8 cellular contexts compared by ENCODE assay signal in genomic region chr20:22312744-22313346, GRCh38.
DNase-seq lines count a peak whose midpoint lies in the region; ATAC-seq, FAIRE-seq and TF ChIP-seq lines count a peak whose summit lies in the region.

No MANE protein-coding gene starts in this region.

- no peaks in the 10 kb centered on the region for H3K4me1 Mint-ChIP-seq in astrocyte (ENCODE audit: low read depth, unreplicated experiment)
- no peaks in the 10 kb centered on the region for H3K4me1 Mint-ChIP-seq in T-cell

- POLR2A ChIA-PET in HepG2 (lab: Yijun Ruan, JAX) (no interaction called here), T-cell (lab: Charles Lee) (no interaction called here)

- H3K9me3 ChIP-seq in DOHH2 (ENCODE audit: control insufficient read depth, insufficient read depth, low read length) (no peaks in the 10 kb centered on the region), astrocyte (ENCODE audit: insufficient read depth, low read depth, low read length) (no peaks in the 10 kb centered on the region), HepG2 (ENCODE audit: low read length) (no peaks in the 10 kb centered on the region)

- under 1% methylated on average over 6 of the region's 6 CpGs for WGBS in HepG2 (ENCODE audit: low lambda C conversion rate)

- H3K9ac ChIP-seq in astrocyte (ENCODE audit: low read length): no peak overlapping the region
- H3K9ac ChIP-seq in HepG2 (ENCODE audit: insufficient read depth, low read depth, low read length): no peak overlapping the region

- BruUV-seq in HepG2 (replicated peaks; lab: Mats Ljungman, UMichigan): no TSS peak

- H3K27me3 ChIP-seq in DOHH2 (ENCODE audit: control insufficient read depth, low read length) (no peaks in the 10 kb centered on the region), astrocyte (ENCODE audit: insufficient read depth, low read length) (no peaks in the 10 kb centered on the region), HepG2 (ENCODE audit: control insufficient read depth in 1 of 2, insufficient read depth in 2 of 2, low read length in 2 of 2) (peaks cover 2 to 14% of the 10 kb centered on the region in 2 experiments; a peak in 2 of 5 replicates)

- H3K27ac Mint-ChIP-seq in astrocyte (ENCODE audit: unreplicated experiment) (no peak overlapping the region), T-cell (no peak overlapping the region)

- intact Hi-C loops in HepG2 (cut with micrococcal nuclease; ENCODE audit: unreplicated experiment): loop anchor here (2.0 to 10.0 kb wide), 3 partner anchors 508 to 672 kb away; no protein-coding TSS in a partner anchor

- TF ChIP-seq RAD21 in HepG2 (CRISPR knock-in tag; IDR thresholded peaks at IDR 0.05): peak; percentile 48

- H3K27me3 Mint-ChIP-seq in astrocyte (ENCODE audit: low read depth, unreplicated experiment): peaks cover 12% of the 10 kb centered on the region
- H3K27me3 Mint-ChIP-seq in T-cell: peaks cover 0 to 4% of the 10 kb centered on the region in 2 donors

- H3K4me3 ChIP-seq in DOHH2 (ENCODE audit: low read length) (no peak overlapping the region), astrocyte (ENCODE audit: insufficient read depth, low read depth, low read length) (no peak overlapping the region), HepG2 (replicated peaks in 1 of 3; ENCODE audit: insufficient read depth in 1 of 3, low read depth in 2 of 3, low read length in 3 of 3) (no peak overlapping the region)

- TF ChIP-seq POLR2A in HepG2 (IDR thresholded peaks at IDR 0.05; ENCODE audit: insufficient read depth in 1 of 2, low read depth in 2 of 2, low read length in 2 of 2): no peak

- H3K4me2 ChIP-seq in DOHH2 (ENCODE audit: low read length): no peak overlapping the region
- H3K4me2 ChIP-seq in astrocyte (ENCODE audit: low read length): no peak overlapping the region
- H3K4me2 ChIP-seq in HepG2 (ENCODE audit: low read depth, low read length): no peak overlapping the region

- H3K9me2 ChIP-seq in DOHH2 (replicated peaks; ENCODE audit: control insufficient read depth, low read length): no peaks in the 10 kb centered on the region

- TF ChIP-seq CTCF in DOHH2 (IDR thresholded peaks at IDR 0.05; ENCODE audit: low read depth, low read length, poor library complexity, severe bottlenecking) (peak; percentile 73), astrocyte (IDR thresholded peaks at IDR 0.05; ENCODE audit: insufficient read depth, low read depth, low read length) (peak; percentile 57), HepG2 (CRISPR knock-in tag; IDR thresholded peaks at IDR 0.05) (peak; percentile 77)

- no peaks in the 10 kb centered on the region for H3F3A ChIP-seq in DOHH2 (ENCODE audit: control insufficient read depth, insufficient read depth)

- H2AFZ ChIP-seq in astrocyte (ENCODE audit: low read depth, low read length) (no peak overlapping the region), HepG2 (ENCODE audit: low read length) (no peak overlapping the region)

- DNase-seq in KBM-7 (peak; percentile 53), astrocyte (ENCODE audit: low read depth) (no peak), HepG2 (ENCODE audit: low spot score) (peak; percentile 53), activated T-cell treated with anti-CD3 and anti-CD28 coated beads for 4 hours (no peak), T-cell (no peak), HCEC 1CT (no peak)

- no peak for TF ChIP-seq EP300 in HepG2 (IDR thresholded peaks at IDR 0.05; ENCODE audit: low read depth in 2 of 2, low read length in 2 of 2)
- no peak for TF ChIP-seq EP300 in HepG2 (CRISPR knock-in tag; IDR thresholded peaks at IDR 0.05; ENCODE audit: borderline replicate concordance)

- FAIRE-seq in astrocyte (lab: Jason Lieb, UNC): peak; percentile 68
- peak; percentile 94 for FAIRE-seq in HepG2 (lab: Jason Lieb, UNC)

- H3K36me3 ChIP-seq in DOHH2 (ENCODE audit: control insufficient read depth, low read length) (no peaks in the 10 kb centered on the region), astrocyte (ENCODE audit: insufficient read depth, low read length) (no peaks in the 10 kb centered on the region), HepG2 (replicated peaks in 1 of 2; ENCODE audit: control insufficient read depth in 1 of 2, insufficient read depth in 2 of 2, low read length in 2 of 2) (no peaks in the 10 kb centered on the region)

- in situ Hi-C loops in KBM-7 (cut with MboI; ENCODE audit: low pct_unique_long_range_greater_than_20kb, low sequenced_read_pairs) (no loop called here), HepG2 (cut with HindIII; ENCODE audit: extremely low pct_ligation_motif_present, low pct_unique_long_range_greater_than_20kb) (no loop called here)

- H3K9me3 Mint-ChIP-seq in astrocyte (ENCODE audit: unreplicated experiment) (no peaks in the 10 kb centered on the region), T-cell (peaks cover 0 to 6% (median 0%) of the 10 kb centered on the region in 3 donors)

- H3K27ac ChIP-seq in DOHH2 (ENCODE audit: low read depth, low read length) (no peak overlapping the region), astrocyte (ENCODE audit: low read depth, low read length) (no peak overlapping the region), HepG2 (ENCODE audit: extremely low read length, insufficient read depth, low read length) (no peak overlapping the region)

- H3K79me2 ChIP-seq in DOHH2 (ENCODE audit: control insufficient read depth, low read length) (no peaks in the 10 kb centered on the region), astrocyte (ENCODE audit: insufficient read depth, low read length) (no peaks in the 10 kb centered on the region), HepG2 (ENCODE audit: insufficient read depth, low read length) (no peaks in the 10 kb centered on the region)

- ATAC-seq in HepG2 (peak; percentile 41; the same call in 2 of the 3 replicates), GM18867 (IDR thresholded peaks at IDR 0.05; ENCODE audit: unreplicated experiment) (no peak), T-cell (replicated peaks in 1 of 4) (no peak)

- H3K4me1 ChIP-seq in DOHH2 (ENCODE audit: control insufficient read depth, low read length) (no peaks in the 10 kb centered on the region), astrocyte (ENCODE audit: insufficient read depth, low read length) (no peaks in the 10 kb centered on the region), HepG2 (ENCODE audit: insufficient read depth, low read length) (no peaks in the 10 kb centered on the region)

- H3K4me3 Mint-ChIP-seq in astrocyte (ENCODE audit: unreplicated experiment): no peak overlapping the region
- H3K4me3 Mint-ChIP-seq in T-cell: no peak overlapping the region

- H3K36me3 Mint-ChIP-seq in astrocyte (ENCODE audit: low read depth, unreplicated experiment): no peaks in the 10 kb centered on the region
- H3K36me3 Mint-ChIP-seq in T-cell: no peaks in the 10 kb centered on the region

- no peaks in the 10 kb centered on the region for H4K20me1 ChIP-seq in DOHH2 (ENCODE audit: control insufficient read depth, insufficient read depth, low read depth, low read length)
- H4K20me1 ChIP-seq in astrocyte (ENCODE audit: insufficient read depth, low read length): no peaks in the 10 kb centered on the region
- no peaks in the 10 kb centered on the region for H4K20me1 ChIP-seq in HepG2 (ENCODE audit: insufficient read depth, low read length)

- CTCF ChIA-PET in HepG2 (lab: Yijun Ruan, JAX; ENCODE audit: low intra/inter-chr PET ratio, low total read pairs): interaction anchor here (0.7 to 1.6 kb wide), 4 partner anchors 132 to 593 kb away, joined by 3 to 13 read pairs (median 4); no protein-coding TSS in a partner anchor
- CTCF ChIA-PET in T-cell (lab: Charles Lee): interaction anchor here in 1 of 2 donors (0.6 kb wide), 2 partner anchors 476 to 1452 kb away, joined by 3 to 13 read pairs; no protein-coding TSS in a partner anchor

TF ChIP-seq in HepG2, 621 proteins besides CTCF, POLR2A, EP300 and RAD21 (continues in another document):
- TF ChIP-seq RAD51 (IDR thresholded peaks at IDR 0.05; ENCODE audit: borderline replicate concordance) (no peak), ETV5 (CRISPR knock-in tag; IDR thresholded peaks at IDR 0.05; ENCODE audit: borderline replicate concordance) (no peak), ZFP36 (IDR thresholded peaks at IDR 0.05; ENCODE audit: borderline replicate concordance, low read depth, low read length, partially characterized antibody) (peak; percentile 31), MAFF (IDR thresholded peaks at IDR 0.05; ENCODE audit: low read depth, low read length) (peak; percentile 97), ZNF256 (CRISPR knock-in tag; conservative IDR thresholded peaks at IDR 0.05) (no peak), CBX2 (IDR thresholded peaks at IDR 0.05; ENCODE audit: low read depth, low read length) (0 out of 2 replicates have a peak, but pooled peaks have one; percentile 44), CBX2 (CRISPR knock-in tag; IDR thresholded peaks at IDR 0.05; ENCODE audit: low read depth) (no peak), ZFP41 (CRISPR knock-in tag; IDR thresholded peaks at IDR 0.05; ENCODE audit: borderline replicate concordance) (no peak), STAG1 (CRISPR knock-in tag; IDR thresholded peaks at IDR 0.05) (peak; percentile 83), ZSCAN29 (CRISPR knock-in tag; conservative IDR thresholded peaks at IDR 0.05) (0 out of 2 replicates have a peak, but pooled peaks have one; percentile 32), ZSCAN22 (CRISPR knock-in tag; IDR thresholded peaks at IDR 0.05) (no peak), NAIF1 (CRISPR knock-in tag; IDR thresholded peaks at IDR 0.05; ENCODE audit: borderline replicate concordance) (no peak), NFE2L1 (CRISPR knock-in tag; IDR thresholded peaks at IDR 0.05; ENCODE audit: borderline replicate concordance) (no peak), ZNF724P (CRISPR knock-in tag; IDR thresholded peaks at IDR 0.05; ENCODE audit: borderline replicate concordance) (no peak), ELF3 (CRISPR knock-in tag; IDR thresholded peaks at IDR 0.05) (0 out of 2 replicates have a peak, but pooled peaks have one; percentile 13), FIP1L1 (IDR thresholded peaks at IDR 0.05; ENCODE audit: borderline replicate concordance, insufficient read depth, low read depth, low read length) (no peak), MAFK (conservative IDR thresholded peaks at IDR 0.05 in 1 of 2, IDR thresholded peaks at IDR 0.05 in 1 of 2; ENCODE audit: low read length in 2 of 2) (peak; percentile 95 to 97), SMC3 (IDR thresholded peaks at IDR 0.05; ENCODE audit: low read length) (peak; percentile 55), TEAD2 (CRISPR knock-in tag; IDR thresholded peaks at IDR 0.05) (no peak)
- TF ChIP-seq, protein P1, sequence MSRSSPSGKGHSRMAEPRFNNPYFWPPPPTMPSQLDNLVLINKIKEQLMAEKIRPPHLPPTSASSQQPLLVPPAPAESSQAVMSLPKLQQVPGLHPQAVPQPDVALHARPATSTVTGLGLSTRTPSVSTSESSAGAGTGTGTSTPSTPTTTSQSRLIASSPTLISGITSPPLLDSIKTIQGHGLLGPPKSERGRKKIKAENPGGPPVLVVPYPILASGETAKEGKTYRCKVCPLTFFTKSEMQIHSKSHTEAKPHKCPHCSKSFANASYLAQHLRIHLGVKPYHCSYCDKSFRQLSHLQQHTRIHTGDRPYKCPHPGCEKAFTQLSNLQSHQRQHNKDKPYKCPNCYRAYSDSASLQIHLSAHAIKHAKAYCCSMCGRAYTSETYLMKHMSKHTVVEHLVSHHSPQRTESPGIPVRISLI (CRISPR knock-in tag; IDR thresholded peaks at IDR 0.05; ENCODE audit: borderline replicate concordance): peak; percentile 86

Comparison
In these comparisons a context has a peak if more than half of its experiments do, and no peak if none do; other contexts are left out.
1. DNase-seq: peak in KBM-7 (single experiment) and HepG2 (single experiment); none in astrocyte (single experiment), activated T-cell treated with anti-CD3 and anti-CD28 coated beads for 4 hours (single experiment), T-cell (0 of 34) and HCEC 1CT (single experiment).
2. Peak in every context shown above with its lines, with median percentiles within 50 percentile points of each other: CTCF ChIP-seq.